ENCODE assay signal across 16 cellular contexts in genomic region chr9:26260238-26260637, GRCh38.
DNase-seq lines count a peak whose midpoint lies in the region; ATAC-seq, FAIRE-seq and TF ChIP-seq lines count a peak whose summit lies in the region.
"Had no signal": no experiment of that assay in that cellular context is flagged by ENCODE, and none has a peak within 500 bp of the region (broad histone marks: within the 10 kb centered on the region; RNA-seq: fewer than 3 reads in every experiment).

No MANE protein-coding gene starts in this region.

- H3K27ac ChIP-seq in gastroesophageal sphincter = no peak overlapping the region

- H3K36me3 ChIP-seq in bronchial epithelial cell (ENCODE audit: control insufficient read depth, insufficient read depth, low read length) (no peaks in the 10 kb centered on the region), gastroesophageal sphincter (no peaks in the 10 kb centered on the region)

- no peak for TF ChIP-seq EP300 in gastroesophageal sphincter (IDR thresholded peaks at IDR 0.05)

- peak; percentile 28 for DNase-seq in AG10803 (ENCODE audit: low read depth)
- peak; percentile 27 for DNase-seq in NCI-H69 (lab: John Stamatoyannopoulos, UW)
- peak; percentile 48 for DNase-seq in bronchial epithelial cell (ENCODE audit: low read depth)
- DNase-seq in kidney tubule cell (ENCODE audit: low spot score) = peak; percentile 41
- DNase-seq in KBM-7 = no peak
- no peak for DNase-seq in DMS 273 (lab: John Stamatoyannopoulos, UW; ENCODE audit: unreplicated experiment)
- DNase-seq: activated CD4-positive, alpha-beta T cell treated with anti-CD3 and anti-CD28 coated beads, Interleukin-2, amount 50 U/mL, for 1 hour; activated naive CD8-positive, alpha-beta T cell treated with anti-CD3 and anti-CD28 coated beads, Interleukin-2, amount 10 ng/mL, durations not matched to agents 7 days and 5 days; activated T-cell treated with anti-CD3 and anti-CD28 coated beads, Interleukin-2, amount 50 U/mL, for 1 hour; COR-L47; left colon; NCI-H1417 treated with DMSO at 0.1 percent for 48 hours; stimulated activated CD4-positive, alpha-beta T cell treated with anti-CD3 and anti-CD28 coated beads, Interleukin-12 subunit alpha, Interleukin-12 subunit beta, amount 100 ng/mL, for 4 hours; stimulated activated naive CD4-positive, alpha-beta T cell had no signal

- H3K4me3 ChIP-seq in AG10803 (ENCODE audit: low read length) (no peak overlapping the region), bronchial epithelial cell (ENCODE audit: low read depth, low read length) (no peak overlapping the region), gastroesophageal sphincter (no peak overlapping the region)

- TF ChIP-seq CTCF in AG10803 (conservative IDR thresholded peaks at IDR 0.05; ENCODE audit: low read length) = no peak
- TF ChIP-seq CTCF in bronchial epithelial cell (IDR thresholded peaks at IDR 0.05; ENCODE audit: insufficient read depth, low read length, severe bottlenecking) = no peak
- TF ChIP-seq CTCF in gastroesophageal sphincter (IDR thresholded peaks at IDR 0.05) = no peak

- FAIRE-seq in bronchial epithelial cell (lab: Jason Lieb, UNC) = no peak

- ATAC-seq in HG02870 (IDR thresholded peaks at IDR 0.05; ENCODE audit: unreplicated experiment) (no peak), gastroesophageal sphincter (no peak)
- ATAC-seq: left colon had no signal

- H3K4me1 ChIP-seq in gastroesophageal sphincter = no peaks in the 10 kb centered on the region

- H3K9me3 ChIP-seq in gastroesophageal sphincter = no peaks in the 10 kb centered on the region

- WGBS in gastroesophageal sphincter (ENCODE audit: low coverage in 1 of 2), 2 donors = 55 to 56% methylated on average over 3 of the region's 3 CpGs

- no peak for TF ChIP-seq POLR2A in gastroesophageal sphincter (IDR thresholded peaks at IDR 0.05)

- H3K27me3 ChIP-seq in bronchial epithelial cell (ENCODE audit: control insufficient read depth, insufficient read depth, low read length) = no peaks in the 10 kb centered on the region
- no peaks in the 10 kb centered on the region for H3K27me3 ChIP-seq in gastroesophageal sphincter

- in situ Hi-C loops in KBM-7 (cut with MboI; ENCODE audit: low pct_unique_long_range_greater_than_20kb, low sequenced_read_pairs) = no loop called here

Comparison
In these comparisons a context has a peak if more than half of its experiments do, and no peak if none do; other contexts are left out.
1. DNase-seq: peak in AG10803 (single experiment), NCI-H69 (single experiment), bronchial epithelial cell (single experiment) and kidney tubule cell (single experiment); none in KBM-7 (single experiment) and DMS 273 (single experiment).